ENCODE assay signal across 29 cellular contexts in the genomic region with DNA sequence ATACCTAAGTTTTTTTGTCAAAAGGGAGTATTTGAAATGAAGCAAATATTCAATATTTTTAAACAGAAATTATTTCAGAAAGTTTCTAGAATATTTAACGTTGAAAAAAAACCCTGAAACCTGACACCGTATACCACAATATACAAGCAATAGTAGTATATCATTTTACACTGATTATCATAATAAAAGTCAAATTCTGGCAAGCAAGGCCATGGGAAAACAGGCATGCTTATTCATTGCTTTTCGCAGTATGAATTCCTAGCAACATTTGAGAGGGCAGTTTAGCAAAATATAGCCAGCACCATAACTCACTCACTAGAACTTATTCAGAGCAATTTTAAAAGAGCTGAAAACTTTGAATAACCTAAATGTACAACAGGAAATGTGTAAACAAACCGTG.
"Had no signal": no experiment of that assay in that cellular context is flagged by ENCODE, and none has a peak within 500 bp of the region (broad histone marks: within the 10 kb centered on the region; RNA-seq: fewer than 3 reads in every experiment).

No MANE protein-coding gene starts in this region.

- H3K4me1 ChIP-seq: adrenal gland, ascending aorta, uterus had no signal

- H3K9me3 Mint-ChIP-seq: effector memory CD8-positive, alpha-beta T cell; immature natural killer cell; mesothelial cell of epicardium; naive B cell; nephron progenitor cell; stimulated activated effector memory CD8-positive, alpha-beta T cell treated with anti-CD3 and anti-CD28 coated beads, Interleukin-12 subunit alpha, Interleukin-12 subunit beta, amount 100 ng/mL, for 72 hours; stimulated activated naive CD8-positive, alpha-beta T cell treated with anti-CD3 and anti-CD28 coated beads, Interleukin-15, amount 100 ng/mL, for 72 hours; type B pancreatic cell had no signal

- H3K27me3 ChIP-seq: adrenal gland, ascending aorta, brain microvascular endothelial cell, ovary, right lobe of liver, uterus had no signal

- H3K4me1 Mint-ChIP-seq: naive B cell; stimulated activated effector memory CD8-positive, alpha-beta T cell treated with anti-CD3 and anti-CD28 coated beads, Interleukin-12 subunit alpha, Interleukin-12 subunit beta, amount 100 ng/mL, for 72 hours; stimulated activated naive CD8-positive, alpha-beta T cell treated with anti-CD3 and anti-CD28 coated beads, Interleukin-15, amount 100 ng/mL, for 72 hours had no signal

- H3K27me3 Mint-ChIP-seq: effector memory CD8-positive, alpha-beta T cell; naive B cell; progenitor cell of endocrine pancreas; stimulated activated naive CD8-positive, alpha-beta T cell treated with anti-CD3 and anti-CD28 coated beads, Interleukin-15, amount 100 ng/mL, for 72 hours; type B pancreatic cell had no signal

- H3K4me3 ChIP-seq: adrenal gland, ascending aorta, ovary, right lobe of liver, uterus had no signal

- H3K27ac Mint-ChIP-seq: mesothelial cell of epicardium; nephron progenitor cell; progenitor cell of endocrine pancreas; stimulated activated effector memory CD8-positive, alpha-beta T cell treated with anti-CD3 and anti-CD28 coated beads, Interleukin-12 subunit alpha, Interleukin-12 subunit beta, amount 100 ng/mL, for 72 hours; stimulated activated naive CD8-positive, alpha-beta T cell treated with anti-CD3 and anti-CD28 coated beads, Interleukin-15, amount 100 ng/mL, for 72 hours; type B pancreatic cell had no signal

- H3K9me3 ChIP-seq: ascending aorta, ovary, right lobe of liver, uterus had no signal

- ATAC-seq: effector memory CD8-positive, alpha-beta T cell; right lobe of liver; stimulated activated effector memory CD8-positive, alpha-beta T cell treated with anti-CD3 and anti-CD28 coated beads, Interleukin-12 subunit alpha, Interleukin-12 subunit beta, amount 100 ng/mL, for 72 hours; stimulated activated naive CD8-positive, alpha-beta T cell treated with anti-CD3 and anti-CD28 coated beads, Interleukin-15, amount 100 ng/mL, for 72 hours had no signal

- H3K27ac ChIP-seq: adrenal gland, ascending aorta, brain microvascular endothelial cell, ovary, right lobe of liver, uterus, VCaP had no signal

- DNase-seq: activated CD4-positive, alpha-beta T cell treated with anti-CD3 and anti-CD28 coated beads for 4 hours; activated CD4-positive, alpha-beta T cell treated with anti-CD3 and anti-CD28 coated beads, Interleukin-2, amount 50 U/mL, for 4 hours; activated gamma-delta T cell; activated naive CD4-positive, alpha-beta T cell treated with anti-CD3 and anti-CD28 coated beads, Interleukin-2, amount 50 U/mL, for 16 hours; activated T-cell treated with anti-CD3 and anti-CD28 coated beads, Interleukin-2, amount 50 U/mL, for 1 hour; adrenal gland; brain microvascular endothelial cell; cortex of kidney; effector memory CD8-positive, alpha-beta T cell; erythroblast; foreskin fibroblast; head of caudate nucleus; hypothalamus; immature natural killer cell; naive B cell; nephron progenitor cell; ovary; right lobe of liver; stimulated activated CD4-positive, alpha-beta T cell treated with anti-CD3 and anti-CD28 coated beads, Interleukin-4, amount 100 ng/mL, for 24 hours; stimulated activated naive CD8-positive, alpha-beta T cell treated with anti-CD3 and anti-CD28 coated beads, Interleukin-15, amount 100 ng/mL, for 72 hours; substantia nigra; T-helper 9 cell; uterus had no signal

- H3K4me3 Mint-ChIP-seq: effector memory CD8-positive, alpha-beta T cell; immature natural killer cell; mesothelial cell of epicardium; naive B cell; nephron progenitor cell; stimulated activated effector memory CD8-positive, alpha-beta T cell treated with anti-CD3 and anti-CD28 coated beads, Interleukin-12 subunit alpha, Interleukin-12 subunit beta, amount 100 ng/mL, for 72 hours; stimulated activated naive CD8-positive, alpha-beta T cell treated with anti-CD3 and anti-CD28 coated beads, Interleukin-15, amount 100 ng/mL, for 72 hours; type B pancreatic cell had no signal

- H3K36me3 ChIP-seq: ovary had no signal
